ENCODE assay signal across 29 cellular contexts in genomic region chr1:242002072-242002471, GRCh38. TPM values are rescaled to one million over a fixed set of nuclear protein-coding genes. Genes with fewer than 3 reads are reported as not detected.
"Had no signal": no experiment of that assay in that cellular context is flagged by ENCODE, and none has a peak within 500 bp of the region (broad histone marks: within the 10 kb centered on the region; RNA-seq: fewer than 3 reads in every experiment).

No MANE protein-coding gene starts in this region.

- H2AFZ ChIP-seq: parathyroid adenoma had no signal

- H3K27me3 ChIP-seq: cardiac muscle cell, testis, vagina had no signal

- H3K79me2 ChIP-seq: parathyroid adenoma had no signal

- DNase-seq: activated CD4-positive, alpha-beta T cell treated with anti-CD3 and anti-CD28 coated beads, Interleukin-2, amount 50 U/mL, for 4 hours; activated CD8-positive, alpha-beta memory T cell treated with anti-CD3 and anti-CD28 coated beads, Interleukin-2, amount 50 U/mL, for 48 hours; activated naive CD4-positive, alpha-beta T cell; activated T-cell treated with anti-CD3 and anti-CD28 coated beads, Interleukin-2, amount 50 U/mL, for 4 hours; cortex of kidney; head of caudate nucleus; islet precursor cell; left cardiac atrium; right cardiac atrium; stimulated activated CD4-positive, alpha-beta T cell treated with anti-CD3 and anti-CD28 coated beads, Interleukin-15, amount 100 ng/mL, for 24 hours; stimulated activated CD4-positive, alpha-beta T cell treated with anti-CD3 and anti-CD28 coated beads, Interleukin-2, amount 100 ng/mL, for 48 hours; stimulated activated CD8-positive, alpha-beta memory T cell treated with anti-CD3 and anti-CD28 coated beads, Interleukin-4, amount 100 ng/mL, for 48 hours; stimulated activated naive CD4-positive, alpha-beta T cell; T1000; testis had no signal

- H3K27ac ChIP-seq: cardiac muscle cell, parathyroid adenoma, testis, vagina had no signal

- H3K9ac ChIP-seq: parathyroid adenoma had no signal

- H3K36me3 ChIP-seq: cardiac muscle cell, gastroesophageal sphincter, vagina had no signal

- H3K4me3 ChIP-seq: cardiac muscle cell, gastroesophageal sphincter, smooth muscle cell, testis, vagina had no signal

- H3K4me2 ChIP-seq: smooth muscle cell had no signal

- H3K4me1 ChIP-seq: parathyroid adenoma, vagina had no signal

- H3K9me3 ChIP-seq: gastroesophageal sphincter, testis, vagina had no signal

RNA-seq across cellular contexts. Expression of gene MAP1LC3C, which starts 3.2 kb away (rescaled TPM):
- total RNA-seq: activated CD8-positive, alpha-beta memory T cell treated with anti-CD3 and anti-CD28 coated beads for 36 hours; activated T-cell treated with anti-CD3 and anti-CD28 coated beads, Interleukin-2, amount 50 U/mL, for 4 hours; activated T-helper 2 cell treated with anti-CD3 and anti-CD28 coated beads, Interferon-gamma antibody, Interleukin-2, Interleukin-4, amounts not matched to agents 10 μg/mL and 5 μg/mL and 100 μg/mL, durations not matched to agents 14 hours and 24 hours and 36 hours; mononuclear cell; smooth muscle cell had no signal
- polyA plus RNA-seq: cardiac muscle cell had no signal

RNA-seq across cellular contexts. Expression of gene BECN2, which starts 44.5 kb away (rescaled TPM):
- total RNA-seq: activated CD8-positive, alpha-beta memory T cell treated with anti-CD3 and anti-CD28 coated beads for 36 hours; activated T-cell treated with anti-CD3 and anti-CD28 coated beads, Interleukin-2, amount 50 U/mL, for 4 hours; activated T-helper 2 cell treated with anti-CD3 and anti-CD28 coated beads, Interferon-gamma antibody, Interleukin-2, Interleukin-4, amounts not matched to agents 10 μg/mL and 5 μg/mL and 100 μg/mL, durations not matched to agents 14 hours and 24 hours and 36 hours; cardiac muscle cell; cerebellum; epithelial cell of proximal tubule; gastroesophageal sphincter; left cardiac atrium; lower leg skin; mononuclear cell; myocyte; pulmonary artery endothelial cell; right cardiac atrium; smooth muscle cell; testis; vagina; WTC11 had no signal
- polyA plus RNA-seq: cardiac muscle cell, right cardiac atrium, smooth muscle cell had no signal
